ENCODE assay signal across 2 cellular contexts in the genomic region with DNA sequence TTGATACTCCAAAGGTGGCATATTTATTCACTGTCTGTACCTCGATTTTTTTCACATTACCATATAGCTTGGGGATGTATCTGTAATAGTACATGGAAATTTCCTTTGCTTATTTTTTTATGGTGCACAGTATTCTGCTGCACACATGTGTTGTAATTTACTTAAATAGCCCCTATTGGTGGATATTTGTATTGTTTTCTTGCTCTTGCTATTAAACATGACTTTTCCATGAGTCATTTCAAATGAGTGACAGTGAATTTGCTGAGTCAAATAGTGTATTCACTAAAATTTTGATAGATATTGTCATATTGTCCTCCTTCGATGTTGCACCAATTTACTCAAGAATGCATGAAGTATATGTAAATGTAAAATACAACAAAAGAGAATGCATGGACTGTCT.
A peak's percentile ranks its signal among the peaks of the same experiment; 100 is the strongest.
TF ChIP-seq lines count a peak whose summit lies in the region.

No MANE protein-coding gene starts in this region.

TF ChIP-seq in A549, 52 proteins besides CTCF, POLR2A, EP300 and RAD21:
- TF ChIP-seq MAZ (IDR thresholded peaks at IDR 0.05; ENCODE audit: borderline replicate concordance, low read depth, low read length) (no peak), ZC3H11A (IDR thresholded peaks at IDR 0.05) (no peak), NPAS2 (CRISPR knock-in tag; IDR thresholded peaks at IDR 0.05; ENCODE audit: borderline replicate concordance) (no peak), POLR2AphosphoS2 (conservative IDR thresholded peaks at IDR 0.05; ENCODE audit: low read length) (no peak), NR3C1 (IDR thresholded peaks at IDR 0.05) (no peak), FOSB (CRISPR knock-in tag; IDR thresholded peaks at IDR 0.05) (no peak), FOSL2 (IDR thresholded peaks at IDR 0.05) (no peak), FOSL2 (CRISPR knock-in tag; IDR thresholded peaks at IDR 0.05) (peak; percentile 54; the same call in 1 of the 2 replicates), ZFP36 (IDR thresholded peaks at IDR 0.05; ENCODE audit: borderline replicate concordance, partially characterized antibody) (no peak), CEBPB (IDR thresholded peaks at IDR 0.05) (no peak), FOXS1 (CRISPR knock-in tag; IDR thresholded peaks at IDR 0.05) (no peak), REST (IDR thresholded peaks at IDR 0.05) (no peak), MAFK (IDR thresholded peaks at IDR 0.05; ENCODE audit: partially characterized antibody) (peak; percentile 78), HOXB5 (CRISPR knock-in tag; IDR thresholded peaks at IDR 0.05) (no peak), EHF (CRISPR knock-in tag; IDR thresholded peaks at IDR 0.05) (no peak)
- TF ChIP-seq, protein P1, sequence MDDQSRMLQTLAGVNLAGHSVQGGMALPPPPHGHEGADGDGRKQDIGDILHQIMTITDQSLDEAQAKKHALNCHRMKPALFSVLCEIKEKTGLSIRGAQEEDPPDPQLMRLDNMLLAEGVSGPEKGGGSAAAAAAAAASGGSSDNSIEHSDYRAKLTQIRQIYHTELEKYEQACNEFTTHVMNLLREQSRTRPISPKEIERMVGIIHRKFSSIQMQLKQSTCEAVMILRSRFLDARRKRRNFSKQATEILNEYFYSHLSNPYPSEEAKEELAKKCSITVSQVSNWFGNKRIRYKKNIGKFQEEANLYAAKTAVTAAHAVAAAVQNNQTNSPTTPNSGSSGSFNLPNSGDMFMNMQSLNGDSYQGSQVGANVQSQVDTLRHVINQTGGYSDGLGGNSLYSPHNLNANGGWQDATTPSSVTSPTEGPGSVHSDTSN (IDR thresholded peaks at IDR 0.05): no peak
TF ChIP-seq in A549: peak in this region for 2.

TF ChIP-seq in HCT116, 20 proteins besides CTCF, POLR2A, EP300 and RAD21:
- peak; percentile 31; the same call in 1 of the 2 replicates for TF ChIP-seq FOSL1 (IDR thresholded peaks at IDR 0.05; ENCODE audit: low read depth)
- no peak for TF ChIP-seq TCF7L2 (IDR thresholded peaks at IDR 0.05; ENCODE audit: borderline replicate concordance, extremely low read depth, insufficient read depth, insufficient read length)
- no peak for TF ChIP-seq ZNF274 (IDR thresholded peaks at IDR 0.05; ENCODE audit: low read depth, low read length)
- TF ChIP-seq CEBPB (IDR thresholded peaks at IDR 0.05; ENCODE audit: low read depth): no peak
- no peak for TF ChIP-seq YY1 (IDR thresholded peaks at IDR 0.05; ENCODE audit: extremely low read depth, insufficient replicate concordance, low read depth, low read length)
- peak; percentile 24; the same call in 1 of the 2 replicates for TF ChIP-seq JUND (IDR thresholded peaks at IDR 0.05)
